Comparison of ENCODE assay signal across 8 cellular contexts in the genomic region with DNA sequence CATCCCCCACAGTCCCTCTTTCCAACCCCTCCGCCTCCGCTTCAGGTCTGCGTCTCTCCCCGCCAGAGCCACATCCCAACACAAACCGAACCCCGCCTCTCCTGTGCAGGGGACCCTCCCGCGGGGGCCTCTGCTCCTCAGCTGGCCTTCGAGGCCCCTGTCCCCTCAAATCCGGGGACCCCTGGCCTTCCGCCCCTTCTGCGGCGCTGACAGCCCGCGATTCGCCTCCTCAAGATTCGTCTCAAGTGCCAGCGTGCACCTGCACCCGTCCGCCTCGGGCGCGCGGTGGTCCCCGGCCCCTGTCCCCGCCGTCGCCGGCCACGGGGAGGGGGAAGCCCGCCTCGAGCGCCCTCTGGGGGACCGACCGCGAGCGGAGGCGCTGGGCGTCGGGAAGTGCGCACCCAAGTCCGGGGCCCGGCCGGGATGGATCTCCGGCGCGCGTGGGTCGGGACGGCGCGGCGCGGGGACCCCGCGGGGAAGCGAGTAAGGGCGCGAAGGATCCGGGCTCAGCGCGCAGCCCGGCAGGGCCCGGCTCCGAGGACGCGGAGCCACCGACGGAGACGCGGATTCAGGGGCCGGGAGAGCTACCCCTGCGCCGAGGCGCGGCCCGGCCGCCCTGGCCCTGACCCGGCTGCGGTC. TPM values are rescaled to one million over a fixed set of nuclear protein-coding genes. Genes with fewer than 3 reads are reported as not detected.
DNase-seq lines count a peak whose midpoint lies in the region; ATAC-seq lines count a peak whose summit lies in the region.

No MANE protein-coding gene starts in this region.

- peak; percentile 44 to 47 for ATAC-seq in activated T-cell treated with anti-CD3 and anti-CD28 coated beads, Interleukin-2, amount 50 U/mL, for 4 hours
- no peak for ATAC-seq in GM19023 (IDR thresholded peaks at IDR 0.05; ENCODE audit: unreplicated experiment)
- no peak for ATAC-seq in HG03457 (IDR thresholded peaks at IDR 0.05; ENCODE audit: unreplicated experiment)

- no peak for DNase-seq in activated T-cell treated with anti-CD3 and anti-CD28 coated beads, Interleukin-2, amount 50 U/mL, for 4 hours
- DNase-seq in stimulated activated CD4-positive, alpha-beta T cell treated with anti-CD3 and anti-CD28 coated beads, Interleukin-4, amount 100 ng/mL, for 4 hours: peak; percentile 8 to 19
- DNase-seq in substantia nigra (lab: John Stamatoyannopoulos, UW): no peak
- DNase-seq in hippocampal formation (lab: John Stamatoyannopoulos, UW): no peak

- H3K9me3 ChIP-seq in HUES64 (ENCODE audit: insufficient read depth, low read depth, low read length) (no peaks in the 10 kb centered on the region), iPS-20b (ENCODE audit: insufficient read depth, low read depth, low read length) (no peaks in the 10 kb centered on the region)

- H3K4me3 ChIP-seq in HUES64 (ENCODE audit: low read length) (peak overlapping the region; percentile 59), iPS-20b (ENCODE audit: low read length) (peak overlapping the region; percentile 63; the same call in 1 of the 2 replicates)

- peaks cover 50% of the 10 kb centered on the region for H3K27me3 Mint-ChIP-seq in activated T-cell treated with anti-CD3 and anti-CD28 coated beads, Interleukin-2, amount 50 U/mL, for 4 hours (ENCODE audit: low read depth)

- H3K9me3 Mint-ChIP-seq in activated T-cell treated with anti-CD3 and anti-CD28 coated beads, Interleukin-2, amount 50 U/mL, for 4 hours: no peaks in the 10 kb centered on the region

- H3K36me3 ChIP-seq in HUES64 (ENCODE audit: insufficient read depth, low read length) (no peaks in the 10 kb centered on the region), iPS-20b (ENCODE audit: insufficient read depth, low read depth, low read length) (no peaks in the 10 kb centered on the region)

- H3K27me3 ChIP-seq in HUES64 (ENCODE audit: insufficient read depth, low read length) (peaks cover 68% of the 10 kb centered on the region), iPS-20b (ENCODE audit: insufficient read depth, low read length) (peaks cover 77% of the 10 kb centered on the region)

- H3K4me1 Mint-ChIP-seq in activated T-cell treated with anti-CD3 and anti-CD28 coated beads, Interleukin-2, amount 50 U/mL, for 4 hours (ENCODE audit: low read depth): peaks cover 10% of the 10 kb centered on the region

- no peaks in the 10 kb centered on the region for H3K36me3 Mint-ChIP-seq in activated T-cell treated with anti-CD3 and anti-CD28 coated beads, Interleukin-2, amount 50 U/mL, for 4 hours (ENCODE audit: insufficient read depth)

- H3K4me3 Mint-ChIP-seq in activated T-cell treated with anti-CD3 and anti-CD28 coated beads, Interleukin-2, amount 50 U/mL, for 4 hours: peak overlapping the region; percentile 71

- H3K27ac ChIP-seq in HUES64 (ENCODE audit: low read depth, low read length) (no peak overlapping the region), iPS-20b (ENCODE audit: low read length) (no peak overlapping the region), substantia nigra (ENCODE audit: low read depth, low read length, poor library complexity, severe bottlenecking) (no peak overlapping the region)

- WGBS in HUES64: 2% methylated on average over 80 of the region's 80 CpGs

- H3K9ac ChIP-seq in HUES64 (ENCODE audit: low read depth, low read length) (peak overlapping the region; percentile 20; the same call in 1 of the 2 replicates), iPS-20b (ENCODE audit: low read depth, low read length) (no peak overlapping the region)

- H3K4me1 ChIP-seq in HUES64 (ENCODE audit: insufficient read depth, low read length) (no peaks in the 10 kb centered on the region), iPS-20b (ENCODE audit: insufficient read depth, low read length) (no peaks in the 10 kb centered on the region; the same call in 1 of the 2 replicates)

RNA-seq across cellular contexts. Expression of a gene that starts 0.6 kb away (rescaled TPM):
- polyA plus RNA-seq in HUES64 (2013, experiment 1 of 2): 5.4 TPM
- 5.0 TPM for polyA plus RNA-seq in HUES64 (2013, experiment 2 of 2)
- 1 to 10 TPM; 1.2 to 1.8 (median 1.6) TPM for total RNA-seq in activated T-cell treated with anti-CD3 and anti-CD28 coated beads, Interleukin-2, amount 50 U/mL, for 4 hours

RNA-seq across cellular contexts. Expression of a gene that starts 57.5 kb away (rescaled TPM):
- not detected for polyA plus RNA-seq in HUES64 (2013, experiment 1 of 2)
- polyA plus RNA-seq in HUES64 (2013, experiment 2 of 2): not detected
- under 1 TPM in 1 of 3 donors, not detected in 2; 0.55 TPM for total RNA-seq in activated T-cell treated with anti-CD3 and anti-CD28 coated beads, Interleukin-2, amount 50 U/mL, for 4 hours

Comparison
In these comparisons a context has a peak if more than half of its experiments do, and no peak if none do; other contexts are left out.
1. ATAC-seq: peak in activated T-cell treated with anti-CD3 and anti-CD28 coated beads, Interleukin-2, amount 50 U/mL, for 4 hours (2 of 2); none in GM19023 (single experiment) and HG03457 (single experiment).
2. DNase-seq: peak in stimulated activated CD4-positive, alpha-beta T cell treated with anti-CD3 and anti-CD28 coated beads, Interleukin-4, amount 100 ng/mL, for 4 hours (2 of 2); none in activated T-cell treated with anti-CD3 and anti-CD28 coated beads, Interleukin-2, amount 50 U/mL, for 4 hours (single experiment), substantia nigra (0 of 49) and hippocampal formation (0 of 2).